33 cellular contexts compared by ENCODE assay signal in genomic region chr2:107290041-107290440, GRCh38.
"Had no signal": no experiment of that assay in that cellular context is flagged by ENCODE, and none has a peak within 500 bp of the region (broad histone marks: within the 10 kb centered on the region; RNA-seq: fewer than 3 reads in every experiment).

No MANE protein-coding gene starts in this region.

- H3K27me3 Mint-ChIP-seq: activated B cell treated with CpG ODN at 0.5 μM for 24 hours; activated CD4-positive, alpha-beta memory T cell treated with anti-CD3 and anti-CD28 coated beads for 36 hours; activated CD4-positive, alpha-beta T cell treated with anti-CD3 and anti-CD28 coated beads, Interleukin-2, amount 10 ng/mL, durations not matched to agents 24 days and 14 days; activated CD8-positive, alpha-beta T cell treated with anti-CD3 and anti-CD28 coated beads for 36 hours; activated naive CD8-positive, alpha-beta T cell treated with anti-CD3 and anti-CD28 coated beads for 36 hours; activated T-helper 17 cell treated with anti-CD3 and anti-CD28 coated beads, Interleukin-2, amount 50 U/mL, for 72 hours had no signal

- H3K27ac Mint-ChIP-seq: activated B cell treated with CpG ODN at 0.5 μM for 24 hours; activated CD4-positive, alpha-beta memory T cell treated with anti-CD3 and anti-CD28 coated beads for 36 hours; activated CD4-positive, alpha-beta T cell treated with anti-CD3 and anti-CD28 coated beads, Interleukin-2, amount 10 ng/mL, durations not matched to agents 24 days and 14 days; activated CD8-positive, alpha-beta T cell treated with anti-CD3 and anti-CD28 coated beads for 36 hours; activated naive CD4-positive, alpha-beta T cell treated with anti-CD3 and anti-CD28 coated beads for 36 hours; activated naive CD4-positive, alpha-beta T cell treated with anti-CD3 and anti-CD28 coated beads, Interleukin-2, amount 50 U/mL, for 72 hours; activated naive CD8-positive, alpha-beta T cell treated with anti-CD3 and anti-CD28 coated beads for 36 hours; activated T-cell treated with anti-CD3 and anti-CD28 coated beads, Interleukin-2, amount 50 U/mL, for 72 hours; activated T-helper 1 cell treated with anti-CD3 and anti-CD28 coated beads, Interleukin-12 subunit alpha, Interleukin-12 subunit beta, Interleukin-2, Interleukin-4 antibody, amounts not matched to agents 30 ng/mL and 10 ng/mL and 1 ng/mL, durations not matched to agents 14 hours and 24 hours and 36 hours; activated T-helper 17 cell treated with anti-CD3 and anti-CD28 coated beads, Interleukin-2, amount 50 U/mL, for 72 hours; T-helper 1 cell treated with Interleukin-12 subunit alpha and Interleukin-12 subunit beta and Interleukin-4 antibody, amounts not matched to agents 30 μg/mL and 1 μg/mL, for 36 hours; T-helper 2 cell treated with Interferon-gamma antibody and Interleukin-4, amounts not matched to agents 5 μg/mL and 100 μg/mL, for 36 hours had no signal

- H3K36me3 Mint-ChIP-seq: activated CD4-positive, alpha-beta memory T cell treated with anti-CD3 and anti-CD28 coated beads for 36 hours; activated naive CD4-positive, alpha-beta T cell treated with anti-CD3 and anti-CD28 coated beads, Interleukin-2, amount 50 U/mL, for 72 hours; activated naive CD8-positive, alpha-beta T cell treated with anti-CD3 and anti-CD28 coated beads for 36 hours had no signal

- H3K4me1 Mint-ChIP-seq: activated B cell treated with CpG ODN at 0.5 μM for 24 hours; activated CD4-positive, alpha-beta T cell treated with anti-CD3 and anti-CD28 coated beads, Interleukin-2, amount 10 ng/mL, durations not matched to agents 24 days and 14 days; activated naive CD8-positive, alpha-beta T cell treated with anti-CD3 and anti-CD28 coated beads for 36 hours; activated T-helper 17 cell treated with anti-CD3 and anti-CD28 coated beads, Interleukin-2, amount 50 U/mL, for 72 hours had no signal

- H3K9me3 Mint-ChIP-seq: activated CD4-positive, alpha-beta T cell treated with anti-CD3 and anti-CD28 coated beads, Interleukin-2, amount 10 ng/mL, durations not matched to agents 24 days and 14 days; activated CD8-positive, alpha-beta T cell treated with anti-CD3 and anti-CD28 coated beads for 36 hours; activated T-helper 17 cell treated with anti-CD3 and anti-CD28 coated beads, Interleukin-2, amount 50 U/mL, for 72 hours had no signal

- DNase-seq: activated B cell treated with CpG ODN at 0.5 μM for 24 hours; activated CD4-positive, alpha-beta memory T cell treated with anti-CD3 and anti-CD28 coated beads for 36 hours; activated CD4-positive, alpha-beta T cell treated with anti-CD3 and anti-CD28 coated beads for 4 hours; activated CD4-positive, alpha-beta T cell treated with anti-CD3 and anti-CD28 coated beads, Interleukin-2, amount 10 ng/mL, durations not matched to agents 24 days and 14 days; activated CD4-positive, alpha-beta T cell treated with anti-CD3 and anti-CD28 coated beads, Interleukin-2, amount 50 U/mL, for 1 hour; activated CD4-positive, alpha-beta T cell treated with anti-CD3 and anti-CD28 coated beads, Interleukin-2, amount 50 U/mL, for 4 hours; activated CD4-positive, CD25-positive, alpha-beta regulatory T cell treated with anti-CD3 and anti-CD28 coated beads, Interleukin-2, amount 50 U/mL, for 72 hours; activated CD8-positive, alpha-beta memory T cell treated with anti-CD3 and anti-CD28 coated beads, Interleukin-2, amount 50 U/mL, for 4 hours; activated CD8-positive, alpha-beta T cell treated with anti-CD3 and anti-CD28 coated beads for 36 hours; activated effector memory CD4-positive, alpha-beta T cell treated with anti-CD3 and anti-CD28 coated beads, Interleukin-2, amount 50 U/mL, for 16 hours; activated gamma-delta T cell treated with Interleukin-2 at 50 U/mL for 16 hours; activated naive CD4-positive, alpha-beta T cell; activated naive CD4-positive, alpha-beta T cell treated with anti-CD3 and anti-CD28 coated beads for 36 hours; activated naive CD4-positive, alpha-beta T cell treated with anti-CD3 and anti-CD28 coated beads, Interleukin-2, amount 50 U/mL, for 16 hours; activated naive CD8-positive, alpha-beta T cell treated with anti-CD3 and anti-CD28 coated beads for 36 hours; activated T-cell treated with anti-CD3 and anti-CD28 coated beads for 4 hours; activated T-cell treated with anti-CD3 and anti-CD28 coated beads, Interleukin-2, amount 50 U/mL, for 1 hour; activated T-cell treated with anti-CD3 and anti-CD28 coated beads, Interleukin-2, amount 50 U/mL, for 4 hours; activated T-cell treated with anti-CD3 and anti-CD28 coated beads, Interleukin-2, amount 50 U/mL, for 72 hours; adrenal gland; amniotic stem cell; aorta; body of pancreas; brain microvascular endothelial cell; central memory CD4-positive, alpha-beta T cell; T-helper 1 cell; T-helper 2 cell; T-helper 9 cell had no signal

- H3K4me3 Mint-ChIP-seq: activated B cell treated with CpG ODN at 0.5 μM for 24 hours; activated CD4-positive, alpha-beta memory T cell treated with anti-CD3 and anti-CD28 coated beads for 36 hours; activated CD4-positive, alpha-beta T cell treated with anti-CD3 and anti-CD28 coated beads, Interleukin-2, amount 10 ng/mL, durations not matched to agents 24 days and 14 days; activated CD8-positive, alpha-beta T cell treated with anti-CD3 and anti-CD28 coated beads for 36 hours; activated naive CD4-positive, alpha-beta T cell treated with anti-CD3 and anti-CD28 coated beads for 36 hours; activated naive CD8-positive, alpha-beta T cell treated with anti-CD3 and anti-CD28 coated beads for 36 hours; activated T-cell treated with anti-CD3 and anti-CD28 coated beads, Interleukin-2, amount 50 U/mL, for 4 hours; activated T-cell treated with anti-CD3 and anti-CD28 coated beads, Interleukin-2, amount 50 U/mL, for 72 hours; activated T-helper 1 cell treated with anti-CD3 and anti-CD28 coated beads, Interleukin-12 subunit alpha, Interleukin-12 subunit beta, Interleukin-2, Interleukin-4 antibody, amounts not matched to agents 30 ng/mL and 10 ng/mL and 1 ng/mL, durations not matched to agents 14 hours and 24 hours and 36 hours; activated T-helper 17 cell treated with anti-CD3 and anti-CD28 coated beads, Interleukin-2, amount 50 U/mL, for 72 hours; T-helper 1 cell treated with Interleukin-12 subunit alpha and Interleukin-12 subunit beta and Interleukin-4 antibody, amounts not matched to agents 30 μg/mL and 1 μg/mL, for 36 hours; T-helper 2 cell treated with Interferon-gamma antibody and Interleukin-4, amounts not matched to agents 5 μg/mL and 100 μg/mL, for 36 hours had no signal
